ENCODE assay signal across 8 cellular contexts in genomic region chrX:49171752-49172279, GRCh38. TPM values are rescaled to one million over a fixed set of nuclear protein-coding genes. Genes with fewer than 3 reads are reported as not detected.
DNase-seq lines count a peak whose midpoint lies in the region; ATAC-seq and TF ChIP-seq lines count a peak whose summit lies in the region.

Gene PLP2, plus strand, starts transcription at chrX:49171898. Its CDS starts 103 bp downstream, at chrX:49172001.

- DNase-seq in DMS53 (lab: John Stamatoyannopoulos, UW): peak; percentile 76
- no peak for DNase-seq in DMS53 treated with DMSO at 0.1 percent for 48 hours (lab: John Stamatoyannopoulos, UW; ENCODE audit: unreplicated experiment)
- peak; percentile 81 for DNase-seq in RPMI8226
- peak; percentile 75 for DNase-seq in activated naive CD4-positive, alpha-beta T cell treated with Interleukin-2 at 50 U/mL for 16 hours
- peak; percentile 35 to 37 for DNase-seq in cardiac muscle cell (ENCODE audit: low read depth in 1 of 2, low spot score in 1 of 2)
- DNase-seq in renal cortical epithelial cell (ENCODE audit: low read depth): no peak

- no peak for TF ChIP-seq CTCF in cardiac muscle cell (IDR thresholded peaks at IDR 0.05; ENCODE audit: low read depth, low read length)

- H3K36me3 ChIP-seq in cardiac muscle cell: no peaks in the 10 kb centered on the region

- no peak within 1 kb of the TSS for H3K27ac ChIP-seq in cardiac muscle cell

- ATAC-seq in HG03095 (IDR thresholded peaks at IDR 0.05; ENCODE audit: unreplicated experiment) (peak; percentile 36), GM21717 (IDR thresholded peaks at IDR 0.05; ENCODE audit: unreplicated experiment) (no peak)

- H3K9me3 ChIP-seq in cardiac muscle cell (ENCODE audit: low read depth): no peaks in the 10 kb centered on the region

- peak within 1 kb of the TSS; percentile 34 for H3K4me3 ChIP-seq in cardiac muscle cell

- peaks cover 10% of the 10 kb centered on the region for H3K4me1 ChIP-seq in cardiac muscle cell (ENCODE audit: low read depth)

- no peaks in the 10 kb centered on the region for H3K27me3 ChIP-seq in cardiac muscle cell

RNA-seq across cellular contexts. Expression of gene PLP2, which starts in this region (rescaled TPM):
- total RNA-seq in cardiac muscle cell (8.3 and 12.4 TPM in 2 replicates), renal cortical epithelial cell (10.4 and 13.4 TPM in 2 replicates)
- polyA plus RNA-seq in cardiac muscle cell: 34.6 and 41.2 TPM in 2 replicates

Comparison
In these comparisons a context has a peak if more than half of its experiments do, and no peak if none do; other contexts are left out.
1. DNase-seq: peak in DMS53 (single experiment), RPMI8226 (single experiment), activated naive CD4-positive, alpha-beta T cell treated with Interleukin-2 at 50 U/mL for 16 hours (single experiment) and cardiac muscle cell (2 of 2); none in DMS53 treated with DMSO at 0.1 percent for 48 hours (single experiment) and renal cortical epithelial cell (single experiment).